ENCODE assay signal across 26 cellular contexts in genomic region chr4:148118179-148118578, GRCh38.
"Had no signal": no experiment of that assay in that cellular context is flagged by ENCODE, and none has a peak within 500 bp of the region (broad histone marks: within the 10 kb centered on the region; RNA-seq: fewer than 3 reads in every experiment).

No MANE protein-coding gene starts in this region.

- H3K4me1 ChIP-seq: ascending aorta had no signal

- H3K36me3 ChIP-seq: cardiac muscle cell, MG63 had no signal

- DNase-seq: activated CD4-positive, alpha-beta T cell treated with anti-CD3 and anti-CD28 coated beads, Interleukin-2, amount 10 ng/mL, durations not matched to agents 7 days and 5 days; activated CD4-positive, alpha-beta T cell treated with anti-CD3 and anti-CD28 coated beads, Interleukin-2, amount 50 U/mL, for 48 hours; activated CD8-positive, alpha-beta T cell treated with anti-CD3 and anti-CD28 coated beads, Interleukin-2, amount 10 ng/mL, durations not matched to agents 7 days and 5 days; activated gamma-delta T cell; activated naive CD4-positive, alpha-beta T cell treated with anti-CD3 and anti-CD28 coated beads for 36 hours; activated naive CD8-positive, alpha-beta T cell treated with anti-CD3 and anti-CD28 coated beads for 36 hours; activated T-cell treated with anti-CD3 and anti-CD28 coated beads, Interleukin-2, amount 50 U/mL, for 24 hours; amygdala; Kasumi-1; KG1; MG63; NCI-H1048; NCI-H1105 treated with DMSO at 0.1 percent for 48 hours; NCI-H1436; NCI-H1694; NCI-H1930; NCI-H2081 treated with DMSO at 0.1 percent for 48 hours; NCI-H226; NCI-H524 treated with DMSO at 0.1 percent for 48 hours; NK-92 treated with Interleukin-12 subunit alpha and Interleukin-12 subunit beta, amount 100 ng/mL, for 24 hours; PC-9 had no signal

- H3K9me3 ChIP-seq: MG63 had no signal

- H3K4me2 ChIP-seq: PC-9 had no signal

- H2AFZ ChIP-seq: PC-9 had no signal

- H3K27ac ChIP-seq: ascending aorta, cardiac muscle cell, PC-9, RWPE1, SK-N-MC had no signal

- H3K4me3 ChIP-seq: ascending aorta, cardiac muscle cell, MG63, PC-9, SK-N-MC had no signal

- H3K27me3 ChIP-seq: ascending aorta, cardiac muscle cell, MG63 had no signal

- ATAC-seq: activated CD8-positive, alpha-beta T cell treated with anti-CD3 and anti-CD28 coated beads, Interleukin-2, amount 10 ng/mL, durations not matched to agents 7 days and 5 days; Right ventricle myocardium inferior had no signal
